8 cellular contexts compared by ENCODE assay signal in the genomic region with DNA sequence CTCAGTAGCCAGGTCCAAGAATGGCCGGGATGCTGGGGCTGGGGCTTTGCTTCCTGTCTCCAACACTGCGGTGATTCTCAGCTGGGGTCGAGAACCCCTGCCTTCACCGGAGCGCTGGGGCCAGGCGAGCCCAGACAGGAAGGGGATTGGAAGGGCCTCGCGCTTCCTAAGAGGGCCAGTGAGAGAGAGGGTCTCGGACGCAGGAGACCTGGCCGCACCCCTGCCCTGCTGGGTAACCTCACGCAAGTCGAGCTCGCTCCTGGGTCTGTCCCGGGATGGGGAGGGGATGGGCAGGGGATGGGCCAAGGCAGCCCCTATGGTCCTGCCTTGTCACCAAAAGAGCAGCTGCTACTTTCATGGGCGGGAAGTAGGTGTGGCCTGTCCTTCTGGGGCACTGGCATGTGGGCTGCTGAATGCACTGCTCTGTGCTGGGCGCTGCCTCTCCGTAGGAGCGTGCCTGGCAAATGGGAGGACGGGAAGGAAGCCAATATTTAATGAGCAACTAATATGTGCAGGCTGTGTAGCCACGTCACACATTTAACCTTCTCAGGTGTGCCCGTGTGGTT. TPM values are rescaled to one million over a fixed set of nuclear protein-coding genes. Genes with fewer than 3 reads are reported as not detected.
A peak's percentile ranks its signal among the peaks of the same experiment; 100 is the strongest.
DNase-seq lines count a peak whose midpoint lies in the region; ATAC-seq and TF ChIP-seq lines count a peak whose summit lies in the region.

No MANE protein-coding gene starts in this region.

- H2AFZ ChIP-seq in KMS-11 (ENCODE audit: low read depth) = peak overlapping the region; percentile 93

- H3K4me1 Mint-ChIP-seq in CD4-positive, alpha-beta T cell (ENCODE audit: low read depth) = no peaks in the 10 kb centered on the region
- H3K4me1 Mint-ChIP-seq in activated naive CD8-positive, alpha-beta T cell (ENCODE audit: low read depth) = peaks cover 3% of the 10 kb centered on the region
- peaks cover 11% of the 10 kb centered on the region for H3K4me1 Mint-ChIP-seq in stimulated activated naive CD8-positive, alpha-beta T cell treated with anti-CD3 and anti-CD28 coated beads, Interleukin-15, Interleukin-2, amounts not matched to agents 100 ng/mL and 50 ng/mL, for 24 hours (ENCODE audit: low read depth)

- H3K4me2 ChIP-seq in KMS-11 = peak overlapping the region; percentile 88

- no peaks in the 10 kb centered on the region for H3K36me3 ChIP-seq in KMS-11 (ENCODE audit: insufficient read depth)

- H3K79me2 ChIP-seq in KMS-11 (ENCODE audit: insufficient read depth, low read depth) = no peaks in the 10 kb centered on the region

- POLR2A ChIA-PET in CD4-positive, alpha-beta T cell (lab: Charles Lee) = interaction anchor here (0.9 to 2.3 kb wide), 2 partner anchors 102 to 157 kb away, joined by 5 to 12 read pairs; no protein-coding TSS in a partner anchor

- H3K4me1 ChIP-seq in KMS-11 (ENCODE audit: low read depth, poor library complexity, severe bottlenecking) = no peaks in the 10 kb centered on the region

- peak in 2 of 10 experiments; percentile 3 to 13 for DNase-seq in CD4-positive, alpha-beta T cell
- DNase-seq in islet precursor cell = peak; percentile 77
- DNase-seq in T-helper 9 cell = no peak
- DNase-seq in MV-4-11 (lab: John Stamatoyannopoulos, UW) = no peak

- H3K9ac ChIP-seq in KMS-11 = peak overlapping the region; percentile 25; the same call in 1 of the 2 replicates

- H3K9me3 ChIP-seq in CD4-positive, alpha-beta T cell (ENCODE audit: control insufficient read depth, low read length) = peaks cover 2% of the 10 kb centered on the region

- no peak for TF ChIP-seq CTCF in CD4-positive, alpha-beta T cell (IDR thresholded peaks at IDR 0.05)
- no peak for TF ChIP-seq CTCF in KMS-11 (conservative IDR thresholded peaks at IDR 0.05; ENCODE audit: low read depth, low read length)

- no peak overlapping the region for H3K4me3 ChIP-seq in KMS-11 (IDR thresholded peaks at IDR 0.05; ENCODE audit: insufficient read depth, low read depth, low read length)

- H3K36me3 Mint-ChIP-seq in CD4-positive, alpha-beta T cell (ENCODE audit: low read depth) = no peaks in the 10 kb centered on the region
- H3K36me3 Mint-ChIP-seq in activated naive CD8-positive, alpha-beta T cell = no peaks in the 10 kb centered on the region
- no peaks in the 10 kb centered on the region for H3K36me3 Mint-ChIP-seq in stimulated activated naive CD8-positive, alpha-beta T cell treated with anti-CD3 and anti-CD28 coated beads, Interleukin-15, Interleukin-2, amounts not matched to agents 100 ng/mL and 50 ng/mL, for 24 hours (ENCODE audit: low read depth)

- peak; percentile 58 for ATAC-seq in CD4-positive, alpha-beta T cell (ENCODE audit: poor library complexity)
- peak; percentile 49 for ATAC-seq in GM19463 (IDR thresholded peaks at IDR 0.05; ENCODE audit: unreplicated experiment)

- H4K20me1 ChIP-seq in KMS-11 (ENCODE audit: insufficient read depth) = no peaks in the 10 kb centered on the region

- H3K4me3 Mint-ChIP-seq in CD4-positive, alpha-beta T cell = peak overlapping the region; percentile 75
- peak overlapping the region; percentile 78 for H3K4me3 Mint-ChIP-seq in activated naive CD8-positive, alpha-beta T cell
- H3K4me3 Mint-ChIP-seq in stimulated activated naive CD8-positive, alpha-beta T cell treated with anti-CD3 and anti-CD28 coated beads, Interleukin-15, Interleukin-2, amounts not matched to agents 100 ng/mL and 50 ng/mL, for 24 hours = peak overlapping the region; percentile 73

- CTCF ChIA-PET in CD4-positive, alpha-beta T cell (lab: Charles Lee) = interaction anchor here (0.6 to 1.8 kb wide), 16 partner anchors 9 to 1025 kb away, joined by 3 to 17 read pairs (median 4); no protein-coding TSS in a partner anchor

- peaks cover under 1% of the 10 kb centered on the region for H3K9me3 Mint-ChIP-seq in CD4-positive, alpha-beta T cell
- H3K9me3 Mint-ChIP-seq in activated naive CD8-positive, alpha-beta T cell (ENCODE audit: low read depth) = peaks cover 5% of the 10 kb centered on the region
- H3K9me3 Mint-ChIP-seq in stimulated activated naive CD8-positive, alpha-beta T cell treated with anti-CD3 and anti-CD28 coated beads, Interleukin-15, Interleukin-2, amounts not matched to agents 100 ng/mL and 50 ng/mL, for 24 hours = no peaks in the 10 kb centered on the region

- H3K27ac ChIP-seq in CD4-positive, alpha-beta T cell (ENCODE audit: low read depth, low read length) = no peak overlapping the region
- H3K27ac ChIP-seq in KMS-11 = no peak overlapping the region

- intact Hi-C loops in CD4-positive, alpha-beta T cell (cut with DNase I, micrococcal nuclease) = loop anchor here (1.0 to 5.0 kb wide), 3 partner anchors 103 to 1024 kb away; no protein-coding TSS in a partner anchor

- H3K27me3 Mint-ChIP-seq in CD4-positive, alpha-beta T cell = peaks cover 51% of the 10 kb centered on the region
- H3K27me3 Mint-ChIP-seq in activated naive CD8-positive, alpha-beta T cell = peaks cover 16% of the 10 kb centered on the region
- H3K27me3 Mint-ChIP-seq in stimulated activated naive CD8-positive, alpha-beta T cell treated with anti-CD3 and anti-CD28 coated beads, Interleukin-15, Interleukin-2, amounts not matched to agents 100 ng/mL and 50 ng/mL, for 24 hours = peaks cover 38% of the 10 kb centered on the region

- H3K27me3 ChIP-seq in CD4-positive, alpha-beta T cell (ENCODE audit: control insufficient read depth, insufficient read depth, low read length) = peaks cover 18% of the 10 kb centered on the region
- H3K27me3 ChIP-seq in KMS-11 (ENCODE audit: insufficient read depth, low read depth) = no peaks in the 10 kb centered on the region

- no peak overlapping the region for H3K27ac Mint-ChIP-seq in CD4-positive, alpha-beta T cell
- H3K27ac Mint-ChIP-seq in activated naive CD8-positive, alpha-beta T cell = no peak overlapping the region
- H3K27ac Mint-ChIP-seq in stimulated activated naive CD8-positive, alpha-beta T cell treated with anti-CD3 and anti-CD28 coated beads, Interleukin-15, Interleukin-2, amounts not matched to agents 100 ng/mL and 50 ng/mL, for 24 hours = no peak overlapping the region

RNA-seq across cellular contexts. Expression of gene KCNK18, which starts 20.0 kb away (rescaled TPM):
- not detected for total RNA-seq in CD4-positive, alpha-beta T cell

RNA-seq across cellular contexts. Expression of gene SLC18A2, which starts 23.6 kb away (rescaled TPM):
- total RNA-seq in CD4-positive, alpha-beta T cell = 1 to 10 TPM in 1 of 2 experiments, under 1 TPM in 1; 0.92 to 1.2 TPM
